Comparison of ENCODE assay signal across 18 cellular contexts in genomic region chr16:6019490-6019991, GRCh38.
DNase-seq lines count a peak whose midpoint lies in the region; ATAC-seq, FAIRE-seq and TF ChIP-seq lines count a peak whose summit lies in the region.
"Had no signal": no experiment of that assay in that cellular context is flagged by ENCODE, and none has a peak within 500 bp of the region (broad histone marks: within the 10 kb centered on the region; RNA-seq: fewer than 3 reads in every experiment).

No MANE protein-coding gene starts in this region.

- H3K36me3 Mint-ChIP-seq in brain (no peaks in the 10 kb centered on the region), progenitor cell of endocrine pancreas (ENCODE audit: insufficient read depth) (no peaks in the 10 kb centered on the region)
- H3K36me3 Mint-ChIP-seq: naive thymus-derived CD4-positive, alpha-beta T cell; T-cell had no signal

- H3K4me3 ChIP-seq in iPS-18a (ENCODE audit: low read length), result peak overlapping the region; percentile 61
- H3K4me3 ChIP-seq: BLaER1 treated with 17β-estradiol and CSF1 and Interleukin-3, amounts not matched to agents 10 nM and 100 nM; lower lobe of right lung; spleen had no signal

- H3K9me3 Mint-ChIP-seq in brain (peaks cover 0 to 4% (median 2%) of the 10 kb centered on the region in 5 experiments), progenitor cell of endocrine pancreas (ENCODE audit: low read depth) (no peaks in the 10 kb centered on the region)

- H3K27ac ChIP-seq in iPS-18a (ENCODE audit: low read length), result no peak overlapping the region
- H3K27ac ChIP-seq: 22Rv1; BLaER1 treated with 17β-estradiol and CSF1 and Interleukin-3, amounts not matched to agents 10 nM and 100 nM; lower lobe of right lung; spleen had no signal

- H3K27me3 Mint-ChIP-seq in brain, result peaks cover 58% of the 10 kb centered on the region
- H3K27me3 Mint-ChIP-seq in progenitor cell of endocrine pancreas, result peaks cover 62% of the 10 kb centered on the region

- ATAC-seq in HG03039 (IDR thresholded peaks at IDR 0.05; ENCODE audit: unreplicated experiment), result no peak
- ATAC-seq: naive thymus-derived CD4-positive, alpha-beta T cell; T-cell had no signal

- no peaks in the 10 kb centered on the region for H3K9me3 ChIP-seq in iPS-18a (ENCODE audit: control insufficient read depth, low read depth, low read length)
- H3K9me3 ChIP-seq: lower lobe of right lung had no signal

- H3K4me3 Mint-ChIP-seq in brain, result peak overlapping the region; percentile 80 to 88 (median 83)
- H3K4me3 Mint-ChIP-seq in progenitor cell of endocrine pancreas (ENCODE audit: low read depth), result peak overlapping the region; percentile 58
- H3K4me3 Mint-ChIP-seq: activated CD4-positive, alpha-beta memory T cell treated with anti-CD3 and anti-CD28 coated beads, Interleukin-2, amount 10 ng/mL, durations not matched to agents 7 days and 5 days; naive thymus-derived CD4-positive, alpha-beta T cell; T-cell had no signal

- H3K4me1 Mint-ChIP-seq in brain, result peaks cover 13% of the 10 kb centered on the region
- peaks cover 3% of the 10 kb centered on the region for H3K4me1 Mint-ChIP-seq in progenitor cell of endocrine pancreas (ENCODE audit: low read depth)
- H3K4me1 Mint-ChIP-seq: activated CD4-positive, alpha-beta memory T cell treated with anti-CD3 and anti-CD28 coated beads, Interleukin-2, amount 10 ng/mL, durations not matched to agents 7 days and 5 days; naive thymus-derived CD4-positive, alpha-beta T cell; T-cell had no signal

- H3K36me3 ChIP-seq in iPS-18a (ENCODE audit: control insufficient read depth, low read depth, low read length), result no peaks in the 10 kb centered on the region
- H3K36me3 ChIP-seq: BLaER1 treated with 17β-estradiol and CSF1 and Interleukin-3, amounts not matched to agents 10 nM and 100 nM; lower lobe of right lung; spleen had no signal

- peaks cover 48% of the 10 kb centered on the region for H3K27me3 ChIP-seq in iPS-18a (ENCODE audit: control insufficient read depth, insufficient read depth, low read length)
- H3K27me3 ChIP-seq: BLaER1 treated with 17β-estradiol and CSF1 and Interleukin-3, amounts not matched to agents 10 nM and 100 nM had no signal

- TF ChIP-seq POLR2A in GM12891 (IDR thresholded peaks at IDR 0.05; ENCODE audit: low read depth, low read length), result no peak

- FAIRE-seq in GM12891 (lab: Jason Lieb, UNC), result no peak
- FAIRE-seq: endothelial cell of umbilical vein had no signal

- no peak for TF ChIP-seq CTCF in brain (conservative IDR thresholded peaks at IDR 0.05)
- no peak for TF ChIP-seq CTCF in progenitor cell of endocrine pancreas (IDR thresholded peaks at IDR 0.05; ENCODE audit: unreplicated experiment)

- H3K4me1 ChIP-seq in iPS-18a (ENCODE audit: control insufficient read depth, low read depth, low read length), result no peaks in the 10 kb centered on the region
- H3K4me1 ChIP-seq: BLaER1 treated with 17β-estradiol and CSF1 and Interleukin-3, amounts not matched to agents 10 nM and 100 nM; lower lobe of right lung; spleen had no signal

- peak; percentile 51 for DNase-seq in NCI-H748 (lab: John Stamatoyannopoulos, UW; ENCODE audit: unreplicated experiment)
- no peak for DNase-seq in NCI-H748 treated with DMSO at 0.1 percent for 48 hours (lab: John Stamatoyannopoulos, UW)
- DNase-seq in progenitor cell of endocrine pancreas (ENCODE audit: low spot score, unreplicated experiment), result peak; percentile 14
- DNase-seq in activated CD8-positive, alpha-beta memory T cell treated with anti-CD3 and anti-CD28 coated beads, Interleukin-2, amount 50 U/mL, for 4 hours, result no peak
- DNase-seq in GM12891 (ENCODE audit: insufficient read length, low spot score), result no peak
- DNase-seq: activated CD4-positive, alpha-beta memory T cell treated with anti-CD3 and anti-CD28 coated beads, Interleukin-2, amount 10 ng/mL, durations not matched to agents 7 days and 5 days; lower lobe of right lung; naive thymus-derived CD4-positive, alpha-beta T cell; NCI-H1105 treated with DMSO at 0.1 percent for 48 hours; RPMI8226; T-cell had no signal

- H3K27ac Mint-ChIP-seq in brain, result peak overlapping the region in 2 of 5 experiments; percentile 83 to 85
- H3K27ac Mint-ChIP-seq in progenitor cell of endocrine pancreas, result no peak overlapping the region
- H3K27ac Mint-ChIP-seq: activated CD4-positive, alpha-beta memory T cell treated with anti-CD3 and anti-CD28 coated beads, Interleukin-2, amount 10 ng/mL, durations not matched to agents 7 days and 5 days; naive thymus-derived CD4-positive, alpha-beta T cell; T-cell had no signal

- no peak overlapping the region for H3K9ac ChIP-seq in iPS-18a (ENCODE audit: low read length)
- H3K9ac ChIP-seq: BLaER1 treated with 17β-estradiol and CSF1 and Interleukin-3, amounts not matched to agents 10 nM and 100 nM had no signal

TF ChIP-seq in GM12891, 5 proteins besides CTCF, POLR2A, EP300 and RAD21:
- no peak for TF ChIP-seq POU2F2 (IDR thresholded peaks at IDR 0.05; ENCODE audit: low read depth, low read length)
- no peak for TF ChIP-seq TAF1 (IDR thresholded peaks at IDR 0.05; ENCODE audit: low read depth, low read length)
- no peak for TF ChIP-seq POLR2AphosphoS5 (IDR thresholded peaks at IDR 0.05; ENCODE audit: low read depth, low read length)
- TF ChIP-seq PAX5 (IDR thresholded peaks at IDR 0.05; ENCODE audit: insufficient read depth, low read length, severe bottlenecking), result no peak
TF ChIP-seq in GM12891: peak in this region for 0.

Comparison
In these comparisons a context has a peak if more than half of its experiments do, and no peak if none do; other contexts are left out.
1. DNase-seq: peak in NCI-H748 (single experiment) and progenitor cell of endocrine pancreas (single experiment); none in NCI-H748 treated with DMSO at 0.1 percent for 48 hours (single experiment), activated CD8-positive, alpha-beta memory T cell treated with anti-CD3 and anti-CD28 coated beads, Interleukin-2, amount 50 U/mL, for 4 hours (single experiment) and GM12891 (single experiment).